8 cellular contexts compared by ENCODE assay signal in genomic region chr22:17628304-17629166, GRCh38. TPM values are rescaled to one million over a fixed set of nuclear protein-coding genes. Genes with fewer than 3 reads are reported as not detected.
DNase-seq lines count a peak whose midpoint lies in the region; ATAC-seq and TF ChIP-seq lines count a peak whose summit lies in the region.

ATP6V1E1 (minus strand) TSS chr22:17628749; CDS start chr22:17628635, 114 bp downstream.

- peak within 1 kb of the TSS; percentile 78 to 96 for H3K27ac Mint-ChIP-seq in natural killer cell treated with Interleukin-12 subunit alpha and Interleukin-12 subunit beta and Interleukin-15 and Interleukin-18, amount 100 ng/mL, for 72 hours

- DNase-seq in ELF-1 (ENCODE audit: low read depth, low spot score) (peak; percentile 99), H7 (peak; percentile 97), M059J (ENCODE audit: low read depth) (peak; percentile 94), SHP77 (lab: John Stamatoyannopoulos, UW) (peak; percentile 92 to 95), fibroblast of pulmonary artery (ENCODE audit: low read depth) (peak; percentile 98)
- DNase-seq in activated effector memory CD4-positive, alpha-beta T cell treated with Interleukin-2 at 50 U/mL for 16 hours, result peak; percentile 96
- DNase-seq in natural killer cell treated with Interleukin-12 subunit alpha and Interleukin-12 subunit beta and Interleukin-15 and Interleukin-18, amount 100 ng/mL, for 72 hours (ENCODE audit: low spot score), result peak; percentile 95
- DNase-seq in stimulated activated naive CD8-positive, alpha-beta T cell treated with anti-CD3 and anti-CD28 coated beads, Interleukin-15, Interleukin-2, amounts not matched to agents 100 U/mL and 50 U/mL, for 24 hours, result peak; percentile 94

- H3K4me3 Mint-ChIP-seq in natural killer cell treated with Interleukin-12 subunit alpha and Interleukin-12 subunit beta and Interleukin-15 and Interleukin-18, amount 100 ng/mL, for 72 hours, result peak within 1 kb of the TSS; percentile 92

- no peaks in the 10 kb centered on the region for H3K9me3 Mint-ChIP-seq in natural killer cell treated with Interleukin-12 subunit alpha and Interleukin-12 subunit beta and Interleukin-15 and Interleukin-18, amount 100 ng/mL, for 72 hours

- H3K27me3 ChIP-seq in H7 (ENCODE audit: control insufficient read depth, insufficient read depth, low read length), result no peaks in the 10 kb centered on the region

- H3K36me3 Mint-ChIP-seq in natural killer cell treated with Interleukin-12 subunit alpha and Interleukin-12 subunit beta and Interleukin-15 and Interleukin-18, amount 100 ng/mL, for 72 hours, result no peaks in the 10 kb centered on the region

- TF ChIP-seq CTCF in fibroblast of pulmonary artery (IDR thresholded peaks at IDR 0.05; ENCODE audit: low read length, missing control alignments), result no peak

- peak; percentile 100 for ATAC-seq in natural killer cell treated with Interleukin-12 subunit alpha and Interleukin-12 subunit beta and Interleukin-15 and Interleukin-18, amount 100 ng/mL, for 72 hours
- ATAC-seq in stimulated activated naive CD8-positive, alpha-beta T cell treated with anti-CD3 and anti-CD28 coated beads, Interleukin-15, Interleukin-2, amounts not matched to agents 100 U/mL and 50 U/mL, for 24 hours, result peak; percentile 100

- peak within 1 kb of the TSS; percentile 99 for H3K4me3 ChIP-seq in H7 (ENCODE audit: insufficient read depth, low read depth, low read length)
- H3K4me3 ChIP-seq in fibroblast of pulmonary artery (replicated peaks; ENCODE audit: low read depth, low read length), result peak within 1 kb of the TSS; percentile 100

- H3K4me1 Mint-ChIP-seq in natural killer cell treated with Interleukin-12 subunit alpha and Interleukin-12 subunit beta and Interleukin-15 and Interleukin-18, amount 100 ng/mL, for 72 hours (ENCODE audit: low read depth in 2 of 2), result peaks cover 4 to 5% of the 10 kb centered on the region in 2 donors

- no peaks in the 10 kb centered on the region for H3K36me3 ChIP-seq in H7 (replicated peaks; ENCODE audit: control insufficient read depth, insufficient read depth, low read length)

- H3K27me3 Mint-ChIP-seq in natural killer cell treated with Interleukin-12 subunit alpha and Interleukin-12 subunit beta and Interleukin-15 and Interleukin-18, amount 100 ng/mL, for 72 hours, result no peaks in the 10 kb centered on the region

RNA-seq across cellular contexts. Expression of gene ATP6V1E1, which starts in this region (rescaled TPM):
- 109 and 123 TPM in 2 replicates for total RNA-seq in H7 (2014; rRNA removed; shearing (Covaris generic))
- 128 and 160 TPM in 2 replicates for total RNA-seq in M059J (2014; rRNA removed; shearing (Covaris generic))
- total RNA-seq in natural killer cell treated with Interleukin-12 subunit alpha and Interleukin-12 subunit beta and Interleukin-15 and Interleukin-18, amount 100 ng/mL, for 72 hours, result 100 to 1,000 TPM; 122 to 163 TPM

Comparison
In these comparisons a context has a peak if more than half of its experiments do, and no peak if none do; other contexts are left out.
1. Peak in every context shown above with its lines: DNase-seq, ATAC-seq and H3K4me3 ChIP-seq.